ENCODE assay signal across 8 cellular contexts in genomic region chr3:151086484-151087456, GRCh38. TPM values are rescaled to one million over a fixed set of nuclear protein-coding genes. Genes with fewer than 3 reads are reported as not detected.
DNase-seq lines count a peak whose midpoint lies in the region; ATAC-seq and TF ChIP-seq lines count a peak whose summit lies in the region.

No MANE protein-coding gene starts in this region.

- H3K4me1 ChIP-seq in effector memory CD4-positive, alpha-beta T cell (ENCODE audit: control insufficient read depth, insufficient read depth, low read length, poor library complexity, severe bottlenecking): peaks cover 14% of the 10 kb centered on the region

- DNase-seq in AG09319 (ENCODE audit: extremely low read depth, low read depth): peak; percentile 58
- peak; percentile 68 for DNase-seq in NCI-H460 (ENCODE audit: extremely low read depth, low read depth)
- peak; percentile 40 to 47 for DNase-seq in activated CD8-positive, alpha-beta memory T cell treated with anti-CD3 and anti-CD28 coated beads for 1 hour (ENCODE audit: extremely low read depth in 1 of 2, low read depth in 1 of 2)
- peak; percentile 19 to 46 (median 38) for DNase-seq in effector memory CD4-positive, alpha-beta T cell
- peak; percentile 81 for DNase-seq in medulla oblongata (ENCODE audit: extremely low spot score)
- DNase-seq in stimulated activated CD4-positive, alpha-beta T cell treated with anti-CD3 and anti-CD28 coated beads, TNF-alpha, amount 100 ng/mL, for 4 hours (ENCODE audit: low read depth in 3 of 3): peak; percentile 30 to 40 (median 37)

- ATAC-seq in GM19035 (IDR thresholded peaks at IDR 0.05; ENCODE audit: unreplicated experiment) (peak; percentile 64), HG03378 (IDR thresholded peaks at IDR 0.05; ENCODE audit: unreplicated experiment) (peak; percentile 79)

- H3K27me3 ChIP-seq in effector memory CD4-positive, alpha-beta T cell (replicated peaks; ENCODE audit: control insufficient read depth, insufficient read depth, low read length, poor library complexity, severe bottlenecking): no peaks in the 10 kb centered on the region

- peak overlapping the region; percentile 67 for H3K4me3 ChIP-seq in effector memory CD4-positive, alpha-beta T cell (ENCODE audit: insufficient read depth, low read depth, low read length, poor library complexity, severe bottlenecking)

- TF ChIP-seq CTCF in AG09319 (IDR thresholded peaks at IDR 0.05; ENCODE audit: low read depth, low read length): peak; percentile 72

- H3K9me3 ChIP-seq in effector memory CD4-positive, alpha-beta T cell (ENCODE audit: control insufficient read depth, low read length): no peaks in the 10 kb centered on the region

- H3K27ac ChIP-seq in effector memory CD4-positive, alpha-beta T cell (ENCODE audit: insufficient read depth, low read length, poor library complexity, severe bottlenecking): no peak overlapping the region

- no peaks in the 10 kb centered on the region for H3K36me3 ChIP-seq in effector memory CD4-positive, alpha-beta T cell (ENCODE audit: control insufficient read depth, insufficient read depth, low read length)

RNA-seq across cellular contexts. Expression of gene MED12L, which starts 1.3 kb away (rescaled TPM):
- 0.35 and 0.54 TPM in 2 replicates for total RNA-seq in NCI-H460 (2014; rRNA removed; shearing (Covaris generic))
- 0.08 and 0.49 TPM in 2 replicates for polyA plus RNA-seq in NCI-H460 (2014; cell fraction: nucleus; rRNA removed)
